ENCODE assay signal across 25 cellular contexts in the genomic region with DNA sequence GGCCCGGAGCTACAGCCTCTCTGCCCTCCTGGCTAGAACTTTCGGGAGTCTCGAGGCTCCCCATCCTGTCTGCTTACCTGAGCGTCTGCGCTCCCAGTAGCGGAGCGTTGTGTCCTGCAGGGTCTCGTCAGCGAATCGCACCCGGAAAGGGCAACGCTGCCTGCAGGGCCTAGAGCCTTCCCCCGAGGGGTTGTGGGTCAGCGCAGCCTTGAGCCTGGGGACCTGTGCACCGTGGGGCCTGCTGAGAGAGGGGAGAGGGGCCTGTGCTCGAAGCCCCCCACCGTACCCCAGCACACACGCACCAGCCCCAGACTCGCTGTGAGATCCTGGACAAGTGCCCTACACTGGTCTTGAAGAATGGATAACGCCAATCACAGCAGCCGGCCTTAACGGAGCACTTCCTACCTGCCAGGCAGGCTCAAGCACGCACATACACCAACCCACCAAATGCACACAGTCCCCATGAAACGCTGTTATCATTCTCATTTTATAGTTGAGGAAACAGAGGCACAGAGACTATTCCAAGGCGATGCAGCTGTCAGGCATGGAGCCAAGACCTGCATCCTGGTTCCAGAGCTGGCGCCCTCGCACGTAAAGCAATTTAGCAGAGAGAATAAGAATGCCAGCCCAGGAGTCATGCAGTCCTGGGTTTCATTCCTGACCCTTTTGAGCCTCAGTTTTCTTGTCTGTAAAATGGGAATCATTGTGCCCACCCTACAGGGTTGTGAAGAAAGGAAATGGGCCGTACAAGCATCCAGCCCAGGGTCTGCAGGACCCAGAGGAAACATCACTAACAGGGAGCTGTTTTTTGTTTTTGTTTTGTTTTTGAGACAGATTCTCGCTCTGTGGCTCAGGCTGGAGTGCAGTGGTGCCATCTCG. TPM values are rescaled to one million over a fixed set of nuclear protein-coding genes. Genes with fewer than 3 reads are reported as not detected.
"Had no signal": no experiment of that assay in that cellular context is flagged by ENCODE, and none has a peak within 500 bp of the region (broad histone marks: within the 10 kb centered on the region; RNA-seq: fewer than 3 reads in every experiment).

No MANE protein-coding gene starts in this region.

- FAIRE-seq: RCC 7860 had no signal

- H3K36me3 Mint-ChIP-seq: activated naive CD8-positive, alpha-beta T cell treated with anti-CD3 and anti-CD28 coated beads, Interleukin-2, amount 10 ng/mL, durations not matched to agents 7 days and 5 days had no signal

- H3K4me2 ChIP-seq: KMS-11 had no signal

- H3K4me3 ChIP-seq: adrenal gland, MG63 had no signal

- DNase-seq: activated CD4-positive, alpha-beta T cell treated with anti-CD3 and anti-CD28 coated beads for 4 hours; activated CD8-positive, alpha-beta memory T cell treated with anti-CD3 and anti-CD28 coated beads, Interleukin-2, amount 50 U/mL, for 48 hours; activated CD8-positive, alpha-beta T cell treated with anti-CD3 and anti-CD28 coated beads for 36 hours; activated naive CD4-positive, alpha-beta T cell treated with anti-CD3 and anti-CD28 coated beads, Interleukin-2, amount 50 U/mL, for 16 hours; activated naive CD8-positive, alpha-beta T cell treated with anti-CD3 and anti-CD28 coated beads, Interleukin-2, amount 10 ng/mL, durations not matched to agents 7 days and 5 days; activated T-cell treated with anti-CD3 and anti-CD28 coated beads, Interleukin-2, amount 50 U/mL, for 1 hour; adrenal gland; anterior cingulate cortex; MG63; MV-4-11; NCI-H1105; NCI-H1436; NCI-H1694 treated with DMSO at 0.1 percent for 48 hours; NCI-H2029 treated with DMSO at 0.1 percent for 48 hours; NCI-H345; NCI-H510A; NCI-H526 treated with DMSO at 0.1 percent for 48 hours; NCI-H82; PC-3; SHP77 treated with DMSO at 0.1 percent for 48 hours had no signal

- ATAC-seq: activated CD4-positive, CD25-positive, alpha-beta regulatory T cell treated with anti-CD3 and anti-CD28 coated beads, Interleukin-2, amount 50 U/mL, for 24 hours; activated CD8-positive, alpha-beta T cell treated with anti-CD3 and anti-CD28 coated beads for 36 hours; PC-3 had no signal

- H3K36me3 ChIP-seq: adrenal gland, MG63 had no signal

- H3K9ac ChIP-seq: KMS-11 had no signal

- H3K4me3 Mint-ChIP-seq: activated CD8-positive, alpha-beta T cell treated with anti-CD3 and anti-CD28 coated beads for 36 hours; activated naive CD8-positive, alpha-beta T cell treated with anti-CD3 and anti-CD28 coated beads, Interleukin-2, amount 10 ng/mL, durations not matched to agents 7 days and 5 days; T-helper 1 cell treated with Interleukin-12 subunit alpha and Interleukin-12 subunit beta and Interleukin-4 antibody, amounts not matched to agents 30 μg/mL and 1 μg/mL, for 36 hours had no signal

- H3K9me3 ChIP-seq: adrenal gland, MG63 had no signal

- H3K27ac Mint-ChIP-seq: activated CD8-positive, alpha-beta T cell treated with anti-CD3 and anti-CD28 coated beads for 36 hours; activated naive CD8-positive, alpha-beta T cell treated with anti-CD3 and anti-CD28 coated beads, Interleukin-2, amount 10 ng/mL, durations not matched to agents 7 days and 5 days; T-helper 1 cell treated with Interleukin-12 subunit alpha and Interleukin-12 subunit beta and Interleukin-4 antibody, amounts not matched to agents 30 μg/mL and 1 μg/mL, for 36 hours had no signal

- H3K27me3 ChIP-seq: adrenal gland, MG63 had no signal

- H3K27ac ChIP-seq: adrenal gland, KMS-11 had no signal

- H3K9me3 Mint-ChIP-seq: activated naive CD8-positive, alpha-beta T cell treated with anti-CD3 and anti-CD28 coated beads, Interleukin-2, amount 10 ng/mL, durations not matched to agents 7 days and 5 days; T-helper 1 cell treated with Interleukin-12 subunit alpha and Interleukin-12 subunit beta and Interleukin-4 antibody, amounts not matched to agents 30 μg/mL and 1 μg/mL, for 36 hours had no signal

RNA-seq across cellular contexts. Expression of a gene that starts 5.3 kb away (rescaled TPM):
- total RNA-seq: activated CD8-positive, alpha-beta T cell treated with anti-CD3 and anti-CD28 coated beads for 36 hours; activated naive CD8-positive, alpha-beta T cell treated with anti-CD3 and anti-CD28 coated beads, Interleukin-2, amount 10 ng/mL, durations not matched to agents 7 days and 5 days; PC-3; SK-MEL-5 had no signal

RNA-seq across cellular contexts. Expression of a gene that starts 49.8 kb away (rescaled TPM):
- total RNA-seq: activated naive CD8-positive, alpha-beta T cell treated with anti-CD3 and anti-CD28 coated beads, Interleukin-2, amount 10 ng/mL, durations not matched to agents 7 days and 5 days had no signal
